ENCODE assay signal across 8 cellular contexts in genomic region chr13:50280538-50280937, GRCh38.
"Had no signal": no experiment of that assay in that cellular context is flagged by ENCODE, and none has a peak within 500 bp of the region (broad histone marks: within the 10 kb centered on the region; RNA-seq: fewer than 3 reads in every experiment).

No MANE protein-coding gene starts in this region.

- DNase-seq: GDM1, GF-D8 had no signal

- ATAC-seq: GM12878 had no signal

- H3K4me3 ChIP-seq: GM12878 had no signal

- FAIRE-seq: G401.6, GM12878, GM12891, GM12892, GM18507, GM19239 had no signal
